In the genomic region with DNA sequence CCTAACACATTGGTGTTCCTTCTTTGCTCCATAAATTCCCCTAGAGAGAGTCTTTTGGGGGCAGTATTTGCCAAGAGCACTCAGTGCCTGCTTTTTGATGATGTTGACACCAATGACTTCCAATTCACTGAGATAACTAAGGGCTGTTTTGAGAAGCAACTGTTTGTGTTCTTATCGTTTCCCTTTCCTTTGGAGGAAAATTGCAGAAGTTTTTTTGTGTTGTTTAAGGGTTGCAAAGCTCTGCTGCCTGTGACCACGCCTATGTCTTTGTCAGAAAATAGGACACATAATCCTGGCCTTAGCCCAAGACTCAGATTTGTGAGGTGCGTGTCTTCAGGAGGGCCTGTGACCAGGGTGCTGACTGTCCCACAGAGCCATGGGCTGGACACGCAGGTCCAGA, we compare ENCODE assay signal across 29 cellular contexts.
DNase-seq lines count a peak whose midpoint lies in the region; ATAC-seq and TF ChIP-seq lines count a peak whose summit lies in the region.
"Had no signal": no experiment of that assay in that cellular context is flagged by ENCODE, and none has a peak within 500 bp of the region (broad histone marks: within the 10 kb centered on the region; RNA-seq: fewer than 3 reads in every experiment).

No MANE protein-coding gene starts in this region.

- no peak overlapping the region for H3K14ac ChIP-seq in H9 (ENCODE audit: insufficient read depth, low read length)

- H3K4me2 ChIP-seq in H9 (ENCODE audit: insufficient read depth, insufficient read length, low read length), result no peak overlapping the region

- H3K27ac ChIP-seq in coronary artery, result no peak overlapping the region
- peak overlapping the region in 1 of 4 donors; percentile 41 for H3K27ac ChIP-seq in gastrocnemius medialis
- H3K27ac ChIP-seq in H9 (ENCODE audit: insufficient read length, low read depth, low read length), result no peak overlapping the region
- H3K27ac ChIP-seq in effector memory CD4-positive, alpha-beta T cell (ENCODE audit: insufficient read depth, low read length, poor library complexity, severe bottlenecking), result no peak overlapping the region
- H3K27ac ChIP-seq: breast epithelium, uterus, VCaP had no signal

- no peak overlapping the region for H2BK120ac ChIP-seq in H9 (ENCODE audit: low read depth, low read length, poor library complexity, severe bottlenecking)

- no peak overlapping the region for H4K8ac ChIP-seq in H9 (replicated peaks; ENCODE audit: insufficient read length, low read depth, low read length)

- TF ChIP-seq CTCF in coronary artery (IDR thresholded peaks at IDR 0.05) (no peak), gastrocnemius medialis (IDR thresholded peaks at IDR 0.05 in 4 of 5, conservative IDR thresholded peaks at IDR 0.05 in 1 of 5) (no peak), H9 (conservative IDR thresholded peaks at IDR 0.05) (no peak)

- H3K18ac ChIP-seq in H9 (ENCODE audit: insufficient read length, low read depth, low read length), result no peak overlapping the region

- no peak overlapping the region for H3K4ac ChIP-seq in H9 (ENCODE audit: low read depth, low read length)

- H3K9me3 Mint-ChIP-seq in activated CD8-positive, alpha-beta T cell treated with anti-CD3 and anti-CD28 coated beads, Interleukin-2, amount 10 ng/mL, durations not matched to agents 7 days and 5 days (ENCODE audit: insufficient read depth), result no peaks in the 10 kb centered on the region
- H3K9me3 Mint-ChIP-seq in H9, result no peaks in the 10 kb centered on the region
- H3K9me3 Mint-ChIP-seq: activated T-helper 2 cell treated with anti-CD3 and anti-CD28 coated beads, Interferon-gamma antibody, Interleukin-2, Interleukin-4, amounts not matched to agents 10 μg/mL and 5 μg/mL and 100 μg/mL, durations not matched to agents 14 hours and 24 hours and 36 hours; CD8-positive, alpha-beta memory T cell; IgD-negative memory B cell; naive thymus-derived CD8-positive, alpha-beta T cell had no signal

- H3K27me3 ChIP-seq in gastrocnemius medialis (no peaks in the 10 kb centered on the region), H9 (ENCODE audit: insufficient read depth, low read length) (no peaks in the 10 kb centered on the region)
- H3K27me3 ChIP-seq in effector memory CD4-positive, alpha-beta T cell (replicated peaks; ENCODE audit: control insufficient read depth, insufficient read depth, low read length, poor library complexity, severe bottlenecking), result no peaks in the 10 kb centered on the region
- H3K27me3 ChIP-seq: breast epithelium, uterus had no signal

- H2BK15ac ChIP-seq in H9 (ENCODE audit: low read depth, low read length), result no peak overlapping the region

- TF ChIP-seq POLR2A in gastrocnemius medialis (IDR thresholded peaks at IDR 0.05), result no peak

- H3K56ac ChIP-seq in H9 (ENCODE audit: insufficient read length, low read depth, low read length), result no peak overlapping the region

- no peak overlapping the region for H3K27ac Mint-ChIP-seq in activated CD8-positive, alpha-beta T cell treated with anti-CD3 and anti-CD28 coated beads, Interleukin-2, amount 10 ng/mL, durations not matched to agents 7 days and 5 days
- no peak overlapping the region for H3K27ac Mint-ChIP-seq in H9
- H3K27ac Mint-ChIP-seq: activated CD4-positive, alpha-beta T cell treated with anti-CD3 and anti-CD28 coated beads for 36 hours; activated naive CD8-positive, alpha-beta T cell; activated T-helper 2 cell treated with anti-CD3 and anti-CD28 coated beads, Interferon-gamma antibody, Interleukin-2, Interleukin-4, amounts not matched to agents 10 μg/mL and 5 μg/mL and 100 μg/mL, durations not matched to agents 14 hours and 24 hours and 36 hours; CD8-positive, alpha-beta memory T cell; IgD-negative memory B cell; T-helper 17 cell had no signal

- H3K23ac ChIP-seq in H9 (ENCODE audit: insufficient read length, low read depth, low read length), result no peak overlapping the region

- H2BK20ac ChIP-seq in H9 (ENCODE audit: low read depth, low read length, poor library complexity, severe bottlenecking), result no peak overlapping the region

- H2AFZ ChIP-seq in H9 (ENCODE audit: low read length), result no peak overlapping the region

- H2BK5ac ChIP-seq in H9 (ENCODE audit: insufficient read length, low read length), result no peak overlapping the region

- intact Hi-C loops in left ventricle myocardium superior (cut with micrococcal nuclease), result no loop called here
- intact Hi-C loops in gastrocnemius medialis (cut with DNase I; ENCODE audit: low total_unique reads), result no loop called here

- H3K9me3 ChIP-seq in gastrocnemius medialis, result no peaks in the 10 kb centered on the region
- H3K9me3 ChIP-seq in H9 (ENCODE audit: control insufficient read depth, low read depth, low read length), result no peaks in the 10 kb centered on the region
- H3K9me3 ChIP-seq in effector memory CD4-positive, alpha-beta T cell (ENCODE audit: control insufficient read depth, low read length), result no peaks in the 10 kb centered on the region
- H3K9me3 ChIP-seq: breast epithelium, uterus had no signal

- H3K36me3 Mint-ChIP-seq in activated CD8-positive, alpha-beta T cell treated with anti-CD3 and anti-CD28 coated beads, Interleukin-2, amount 10 ng/mL, durations not matched to agents 7 days and 5 days (ENCODE audit: low read depth), result no peaks in the 10 kb centered on the region
- no peaks in the 10 kb centered on the region; a peak in 1 of 7 replicates for H3K36me3 Mint-ChIP-seq in H9 (ENCODE audit: insufficient read depth in 1 of 3, low read depth in 3 of 3)
- H3K36me3 Mint-ChIP-seq: activated naive CD8-positive, alpha-beta T cell; CD8-positive, alpha-beta memory T cell; IgD-negative memory B cell; naive thymus-derived CD8-positive, alpha-beta T cell had no signal

- DNase-seq in MV-4-11 (lab: John Stamatoyannopoulos, UW), result peak; percentile 7
- peak; percentile 58 for DNase-seq in coronary artery (ENCODE audit: low spot score)
- no peak for DNase-seq in left ventricle myocardium superior
- no peak for DNase-seq in gastrocnemius medialis
- DNase-seq in activated CD8-positive, alpha-beta T cell treated with anti-CD3 and anti-CD28 coated beads, Interleukin-2, amount 10 ng/mL, durations not matched to agents 7 days and 5 days, result no peak
- DNase-seq in H9, result no peak
- no peak for DNase-seq in effector memory CD4-positive, alpha-beta T cell
- no peak for DNase-seq in NCI-H345 treated with DMSO at 0.1 percent for 48 hours (lab: John Stamatoyannopoulos, UW; ENCODE audit: unreplicated experiment)
- DNase-seq: activated CD4-positive, alpha-beta T cell treated with anti-CD3 and anti-CD28 coated beads for 36 hours; activated T-cell treated with anti-CD3 and anti-CD28 coated beads for 4 hours; anterior cingulate cortex; CD8-positive, alpha-beta memory T cell; glutamatergic neuron; naive thymus-derived CD8-positive, alpha-beta T cell; NCI-H1092; NCI-H1694 treated with DMSO at 0.1 percent for 48 hours; NCI-H446 treated with DMSO at 0.1 percent for 48 hours; PC-3; stimulated activated naive CD4-positive, alpha-beta T cell; T-helper 17 cell; uterus had no signal

- no peaks in the 10 kb centered on the region for H3K79me2 ChIP-seq in H9 (ENCODE audit: insufficient read depth, low read length)

- no peak overlapping the region for H3K9ac ChIP-seq in H9 (ENCODE audit: extremely low read depth, insufficient read length, low read length)

- no peaks in the 10 kb centered on the region for H3K36me3 ChIP-seq in gastrocnemius medialis
- no peaks in the 10 kb centered on the region for H3K36me3 ChIP-seq in effector memory CD4-positive, alpha-beta T cell (ENCODE audit: control insufficient read depth, insufficient read depth, low read length)
- H3K36me3 ChIP-seq: breast epithelium, uterus had no signal

- CTCF ChIA-PET in activated CD8-positive, alpha-beta T cell treated with anti-CD3 and anti-CD28 coated beads, Interleukin-2, amount 10 ng/mL, durations not matched to agents 7 days and 5 days (lab: Charles Lee), result no interaction called here

- H4K91ac ChIP-seq in H9 (ENCODE audit: insufficient read length, low read depth, low read length), result no peak overlapping the region

- no peaks in the 10 kb centered on the region for H3K4me1 Mint-ChIP-seq in activated CD8-positive, alpha-beta T cell treated with anti-CD3 and anti-CD28 coated beads, Interleukin-2, amount 10 ng/mL, durations not matched to agents 7 days and 5 days (ENCODE audit: low read depth)
- peaks cover 4 to 5% of the 10 kb centered on the region in 2 experiments; a peak in 2 of 4 replicates for H3K4me1 Mint-ChIP-seq in H9
- H3K4me1 Mint-ChIP-seq: activated CD4-positive, alpha-beta T cell treated with anti-CD3 and anti-CD28 coated beads for 36 hours; CD8-positive, alpha-beta memory T cell; naive thymus-derived CD8-positive, alpha-beta T cell; T-helper 17 cell had no signal

- no peaks in the 10 kb centered on the region for H4K20me1 ChIP-seq in H9 (ENCODE audit: control insufficient read depth, insufficient read depth, insufficient read length)

- H3K4me3 ChIP-seq in coronary artery, result no peak overlapping the region
- H3K4me3 ChIP-seq in gastrocnemius medialis, result no peak overlapping the region
- no peak overlapping the region for H3K4me3 ChIP-seq in effector memory CD4-positive, alpha-beta T cell (ENCODE audit: insufficient read depth, low read depth, low read length, poor library complexity, severe bottlenecking)
- H3K4me3 ChIP-seq: breast epithelium, lung, uterus had no signal

- H2AK5ac ChIP-seq in H9 (ENCODE audit: insufficient read length, low read length), result no peak overlapping the region

- ATAC-seq in left ventricle myocardium superior (peak; percentile 76), gastrocnemius medialis (peak; percentile 39 to 52)
- no peak for ATAC-seq in activated CD8-positive, alpha-beta T cell treated with anti-CD3 and anti-CD28 coated beads, Interleukin-2, amount 10 ng/mL, durations not matched to agents 7 days and 5 days
- ATAC-seq: activated CD4-positive, alpha-beta T cell treated with anti-CD3 and anti-CD28 coated beads for 36 hours; HCT116; naive thymus-derived CD8-positive, alpha-beta T cell; PC-3; SK-N-SH treated with all-trans-retinoic acid at 6 μM for 48 hours; T-helper 17 cell had no signal

- no CpG with 5 or more reads among the region's 4 CpGs for WGBS in H9 (ENCODE audit: extremely low coverage, insufficient read length, low lambda C conversion rate)

- in situ Hi-C loops in gastrocnemius medialis (cut with MboI; ENCODE audit: low sequenced_read_pairs in 4 of 4), result no loop called here

- H3K79me1 ChIP-seq in H9 (ENCODE audit: insufficient read depth, low read depth, low read length, poor library complexity, severe bottlenecking), result no peaks in the 10 kb centered on the region

- no peak overlapping the region for H2BK12ac ChIP-seq in H9 (ENCODE audit: insufficient read length, low read depth, low read length)

- H3K4me1 ChIP-seq in gastrocnemius medialis (peaks cover 0 to 3% of the 10 kb centered on the region in 2 donors), H9 (ENCODE audit: insufficient read depth, low read length) (no peaks in the 10 kb centered on the region)
- H3K4me1 ChIP-seq in effector memory CD4-positive, alpha-beta T cell (ENCODE audit: control insufficient read depth, insufficient read depth, low read length, poor library complexity, severe bottlenecking), result no peaks in the 10 kb centered on the region
- H3K4me1 ChIP-seq: breast epithelium, uterus had no signal

- no peak overlapping the region for H3K4me3 Mint-ChIP-seq in activated CD8-positive, alpha-beta T cell treated with anti-CD3 and anti-CD28 coated beads, Interleukin-2, amount 10 ng/mL, durations not matched to agents 7 days and 5 days
- no peak overlapping the region for H3K4me3 Mint-ChIP-seq in H9
- H3K4me3 Mint-ChIP-seq: activated CD4-positive, alpha-beta T cell treated with anti-CD3 and anti-CD28 coated beads for 36 hours; activated naive CD8-positive, alpha-beta T cell; CD8-positive, alpha-beta memory T cell; IgD-negative memory B cell; naive thymus-derived CD8-positive, alpha-beta T cell; T-helper 17 cell had no signal

- H3K23me2 ChIP-seq in H9 (ENCODE audit: insufficient read length, low read depth, low read length, poor library complexity, severe bottlenecking), result no peaks in the 10 kb centered on the region

- no peaks in the 10 kb centered on the region for H3K27me3 Mint-ChIP-seq in activated CD8-positive, alpha-beta T cell treated with anti-CD3 and anti-CD28 coated beads, Interleukin-2, amount 10 ng/mL, durations not matched to agents 7 days and 5 days (ENCODE audit: low read depth)
- peaks cover 2% of the 10 kb centered on the region for H3K27me3 Mint-ChIP-seq in H9 (ENCODE audit: low read depth)
- H3K27me3 Mint-ChIP-seq: activated naive CD8-positive, alpha-beta T cell; IgD-negative memory B cell had no signal

- no peak overlapping the region for H3T11ph ChIP-seq in H9 (ENCODE audit: low read length)

- POLR2A ChIA-PET in activated CD8-positive, alpha-beta T cell treated with anti-CD3 and anti-CD28 coated beads, Interleukin-2, amount 10 ng/mL, durations not matched to agents 7 days and 5 days (lab: Charles Lee), result interaction anchor here (0.7 kb wide), 1 partner anchor 679 kb away, joined by 3 read pairs; no protein-coding TSS in a partner anchor

- H4K5ac ChIP-seq in H9 (ENCODE audit: insufficient read length, low read depth, low read length), result no peak overlapping the region

Comparison
In these comparisons a context has a peak if more than half of its experiments do, and no peak if none do; other contexts are left out.
1. DNase-seq: peak in MV-4-11 (single experiment) and coronary artery (single experiment); none in left ventricle myocardium superior (single experiment), gastrocnemius medialis (0 of 2), activated CD8-positive, alpha-beta T cell treated with anti-CD3 and anti-CD28 coated beads, Interleukin-2, amount 10 ng/mL, durations not matched to agents 7 days and 5 days (single experiment), H9 (single experiment), effector memory CD4-positive, alpha-beta T cell (0 of 3) and NCI-H345 treated with DMSO at 0.1 percent for 48 hours (single experiment).